In genomic region chr1:198168180-198168579, GRCh38 we compare ENCODE assay signal across 10 cellular contexts. TPM values are rescaled to one million over a fixed set of nuclear protein-coding genes. Genes with fewer than 3 reads are reported as not detected.
DNase-seq lines count a peak whose midpoint lies in the region; ATAC-seq and TF ChIP-seq lines count a peak whose summit lies in the region.
"Had no signal": no experiment of that assay in that cellular context is flagged by ENCODE, and none has a peak within 500 bp of the region (broad histone marks: within the 10 kb centered on the region; RNA-seq: fewer than 3 reads in every experiment).

No MANE protein-coding gene starts in this region.

- H3K27ac Mint-ChIP-seq in activated T-cell treated with anti-CD3 and anti-CD28 coated beads, Interleukin-2, amount 50 U/mL, for 72 hours = peak overlapping the region; percentile 93
- H3K27ac Mint-ChIP-seq in chondrocyte (ENCODE audit: unreplicated experiment) = peak overlapping the region; percentile 70
- H3K27ac Mint-ChIP-seq in stimulated activated memory B cell treated with anti-CD40 and anti-IgM and Interleukin-4, amounts not matched to agents 10 μg/mL and 1 μg/mL and 100 μg/mL, for 72 hours = peak overlapping the region; percentile 90

- no peaks in the 10 kb centered on the region for H3K9me3 Mint-ChIP-seq in activated T-cell treated with anti-CD3 and anti-CD28 coated beads, Interleukin-2, amount 50 U/mL, for 72 hours
- no peaks in the 10 kb centered on the region for H3K9me3 Mint-ChIP-seq in chondrocyte (ENCODE audit: low read depth)
- no peaks in the 10 kb centered on the region for H3K9me3 Mint-ChIP-seq in stimulated activated memory B cell treated with anti-CD40 and anti-IgM and Interleukin-4, amounts not matched to agents 10 μg/mL and 1 μg/mL and 100 μg/mL, for 72 hours

- H3K4me3 Mint-ChIP-seq in activated T-cell treated with anti-CD3 and anti-CD28 coated beads, Interleukin-2, amount 50 U/mL, for 72 hours = peak overlapping the region; percentile 84 to 92
- no peak overlapping the region for H3K4me3 Mint-ChIP-seq in chondrocyte (ENCODE audit: unreplicated experiment)
- peak overlapping the region; percentile 13 for H3K4me3 Mint-ChIP-seq in stimulated activated memory B cell treated with anti-CD40 and anti-IgM and Interleukin-4, amounts not matched to agents 10 μg/mL and 1 μg/mL and 100 μg/mL, for 72 hours

- H3K36me3 Mint-ChIP-seq in activated T-cell treated with anti-CD3 and anti-CD28 coated beads, Interleukin-2, amount 50 U/mL, for 72 hours (ENCODE audit: insufficient read depth in 2 of 2) = no peaks in the 10 kb centered on the region
- no peaks in the 10 kb centered on the region for H3K36me3 Mint-ChIP-seq in chondrocyte (ENCODE audit: low read depth)
- peaks cover 6% of the 10 kb centered on the region for H3K36me3 Mint-ChIP-seq in stimulated activated memory B cell treated with anti-CD40 and anti-IgM and Interleukin-4, amounts not matched to agents 10 μg/mL and 1 μg/mL and 100 μg/mL, for 72 hours

- no peak for DNase-seq in activated T-cell treated with anti-CD3 and anti-CD28 coated beads, Interleukin-2, amount 50 U/mL, for 72 hours
- no peak for DNase-seq in activated T-cell treated with anti-CD3 and anti-CD28 coated beads for 4 hours
- DNase-seq in M059J (ENCODE audit: low read depth) = peak; percentile 87
- DNase-seq in chondrocyte (ENCODE audit: low spot score) = no peak
- no peak for DNase-seq in amniotic stem cell (lab: John Stamatoyannopoulos, UW)
- DNase-seq in HK-2 (ENCODE audit: unreplicated experiment) = no peak
- DNase-seq in NCI-H1694 treated with DMSO at 0.1 percent for 48 hours (lab: John Stamatoyannopoulos, UW) = no peak
- DNase-seq: BE2C, Peyer's patch had no signal

- peak in 1 of 2 donors; percentile 14 for ATAC-seq in activated T-cell treated with anti-CD3 and anti-CD28 coated beads, Interleukin-2, amount 50 U/mL, for 72 hours (replicated peaks in 1 of 2)
- peak; percentile 57 for ATAC-seq in stimulated activated memory B cell treated with anti-CD40 and anti-IgM and Interleukin-4, amounts not matched to agents 10 μg/mL and 1 μg/mL and 100 μg/mL, for 72 hours

- no peak for TF ChIP-seq CTCF in chondrocyte (IDR thresholded peaks at IDR 0.05)

- H3K4me1 Mint-ChIP-seq in activated T-cell treated with anti-CD3 and anti-CD28 coated beads, Interleukin-2, amount 50 U/mL, for 72 hours (ENCODE audit: low read depth) = peaks cover 92% of the 10 kb centered on the region
- peaks cover 56% of the 10 kb centered on the region for H3K4me1 Mint-ChIP-seq in chondrocyte (ENCODE audit: low read depth)
- H3K4me1 Mint-ChIP-seq in stimulated activated memory B cell treated with anti-CD40 and anti-IgM and Interleukin-4, amounts not matched to agents 10 μg/mL and 1 μg/mL and 100 μg/mL, for 72 hours = peaks cover 71% of the 10 kb centered on the region

- H3K27me3 Mint-ChIP-seq in activated T-cell treated with anti-CD3 and anti-CD28 coated beads, Interleukin-2, amount 50 U/mL, for 72 hours (ENCODE audit: low read depth) = no peaks in the 10 kb centered on the region
- H3K27me3 Mint-ChIP-seq in chondrocyte (ENCODE audit: low read depth) = no peaks in the 10 kb centered on the region
- H3K27me3 Mint-ChIP-seq in stimulated activated memory B cell treated with anti-CD40 and anti-IgM and Interleukin-4, amounts not matched to agents 10 μg/mL and 1 μg/mL and 100 μg/mL, for 72 hours = no peaks in the 10 kb centered on the region

RNA-seq across cellular contexts. Expression of gene NEK7, which starts 11.4 kb away (rescaled TPM):
- total RNA-seq in activated T-cell treated with anti-CD3 and anti-CD28 coated beads, Interleukin-2, amount 50 U/mL, for 72 hours = 10 to 100 TPM; 55.9 to 64.9 TPM
- 181 and 192 TPM in 2 replicates for total RNA-seq in M059J (2014; rRNA removed; shearing (Covaris generic))
- total RNA-seq in chondrocyte = 58.3 to 73.0 TPM (median 62.7 TPM) in 3 replicates
